In genomic region chr12:116818948-116819832, GRCh38 we compare ENCODE assay signal across 1 cellular context.
TF ChIP-seq lines count a peak whose summit lies in the region.

No MANE protein-coding gene starts in this region.

TF ChIP-seq in WTC11, 78 proteins besides CTCF, POLR2A, EP300 and RAD21 (continued from another document):
- TF ChIP-seq FOXP4 (CRISPR knock-in tag; IDR thresholded peaks at IDR 0.05) (no peak), USF2 (CRISPR knock-in tag; IDR thresholded peaks at IDR 0.05) (0 out of 2 replicates have a peak, but pooled peaks have one; percentile 39), AR (CRISPR knock-in tag; IDR thresholded peaks at IDR 0.05) (no peak), PRDM15 (CRISPR knock-in tag; IDR thresholded peaks at IDR 0.05) (no peak), JUN (CRISPR knock-in tag; IDR thresholded peaks at IDR 0.05) (0 out of 2 replicates have a peak, but pooled peaks have one; percentile 49), CBFB (CRISPR knock-in tag; IDR thresholded peaks at IDR 0.05; ENCODE audit: low read depth) (no peak), E2F5 (CRISPR knock-in tag; IDR thresholded peaks at IDR 0.05) (0 out of 2 replicates have a peak, but pooled peaks have one; percentile 70), SP1 (CRISPR knock-in tag; conservative IDR thresholded peaks at IDR 0.05) (peak; percentile 88), ZBTB43 (CRISPR knock-in tag; IDR thresholded peaks at IDR 0.05) (no peak)
TF ChIP-seq in WTC11: peak in this region for 11.
